In genomic region chr19:1848399-1849131, GRCh38 we compare ENCODE assay signal across 8 cellular contexts. TPM values are rescaled to one million over a fixed set of nuclear protein-coding genes. Genes with fewer than 3 reads are reported as not detected.
DNase-seq lines count a peak whose midpoint lies in the region; FAIRE-seq and TF ChIP-seq lines count a peak whose summit lies in the region.

TSS of gene REXO1 (minus strand) at chr19:1848483. CDS start at chr19:1848358, 125 bp downstream.

- peak within 1 kb of the TSS; percentile 100 for H2BK5ac ChIP-seq in H1 (ENCODE audit: low read depth, low read length)
- peak within 1 kb of the TSS; percentile 97 for H2BK5ac ChIP-seq in mesendoderm (ENCODE audit: low read length)

- H2BK120ac ChIP-seq in H1 (replicated peaks; ENCODE audit: low read depth, low read length) (no peak within 1 kb of the TSS), mesendoderm (ENCODE audit: low read depth, low read length) (no peak within 1 kb of the TSS)

- TF ChIP-seq CTCF in GM20000 (IDR thresholded peaks at IDR 0.05; ENCODE audit: extremely low read depth, missing control alignments) (peak; percentile 82), H1 (IDR thresholded peaks at IDR 0.05; ENCODE audit: control extremely low read depth in 1 of 3, insufficient read depth in 1 of 3, low read depth in 1 of 3, low read length in 3 of 3) (peak; percentile 80 to 89 (median 84))

- H3K27ac ChIP-seq in H1 (ENCODE audit: low read depth, low read length) = peak within 1 kb of the TSS; percentile 100
- peak within 1 kb of the TSS; percentile 98 for H3K27ac ChIP-seq in mesendoderm (ENCODE audit: low read depth, low read length)

- H3K4me2 ChIP-seq in H1 (ENCODE audit: insufficient read depth in 1 of 2, low read depth in 2 of 2, low read length in 2 of 2) (peak within 1 kb of the TSS; percentile 75 to 97), mesendoderm (ENCODE audit: low read length) (peak within 1 kb of the TSS; percentile 54)

- POLR2A ChIA-PET in activated CD8-positive, alpha-beta memory T cell treated with anti-CD3 and anti-CD28 coated beads for 36 hours (lab: Charles Lee) = no interaction called here
- POLR2A ChIA-PET in H1 (lab: Charles Lee; ENCODE audit: partially characterized antibody) = interaction anchor here (0.9 to 1.9 kb wide), 4 partner anchors 11 to 97 kb away, joined by 3 to 10 read pairs (median 5); no protein-coding TSS in a partner anchor

- H2AK5ac ChIP-seq in H1 (ENCODE audit: low read depth, low read length) = no peak within 1 kb of the TSS
- H2AK5ac ChIP-seq in mesendoderm (ENCODE audit: low read length) = no peak within 1 kb of the TSS

- no peak within 1 kb of the TSS for H3K14ac ChIP-seq in H1 (ENCODE audit: insufficient read length)

- CTCF ChIA-PET in activated CD8-positive, alpha-beta memory T cell treated with anti-CD3 and anti-CD28 coated beads for 36 hours (lab: Charles Lee) = interaction anchor here (0.6 to 1.7 kb wide), 4 partner anchors 9 to 34 kb away, joined by 3 to 9 read pairs (median 6); no protein-coding TSS in a partner anchor
- CTCF ChIA-PET in H1 (lab: Charles Lee; ENCODE audit: partially characterized antibody) = interaction anchor here (0.7 to 2.5 kb wide), 10 partner anchors 8 to 773 kb away, joined by 3 to 24 read pairs (median 4); no protein-coding TSS in a partner anchor

- peak in 1 of 2 experiments; percentile 92; a peak in 2 of 3 replicates for TF ChIP-seq POLR2A in H1 (IDR thresholded peaks at IDR 0.05; ENCODE audit: control extremely low read depth in 1 of 2, low read depth in 2 of 2, low read length in 2 of 2)

- H4K91ac ChIP-seq in H1 (replicated peaks; ENCODE audit: insufficient read length, low read length) = peak within 1 kb of the TSS; percentile 99

- peak within 1 kb of the TSS; percentile 100; the same call in 1 of the 2 replicates for H4K8ac ChIP-seq in H1 (ENCODE audit: extremely low read depth, insufficient read depth, low read length)
- no peak within 1 kb of the TSS for H4K8ac ChIP-seq in mesendoderm (ENCODE audit: low read depth, low read length)

- no peaks in the 10 kb centered on the region for H3K9me3 ChIP-seq in H1 (ENCODE audit: insufficient read depth in 2 of 2, low read depth in 1 of 2, low read length in 1 of 2)

- peaks cover 23% of the 10 kb centered on the region for H3K79me1 ChIP-seq in H1 (ENCODE audit: low read depth, low read length)
- peaks cover 25% of the 10 kb centered on the region for H3K79me1 ChIP-seq in mesendoderm (ENCODE audit: low read length)

- H3K4me1 ChIP-seq in H1 (replicated peaks in 1 of 4; ENCODE audit: control insufficient read depth in 3 of 4, insufficient read depth in 4 of 4, low read length in 3 of 4) (peaks cover 0 to 17% (median 13%) of the 10 kb centered on the region in 4 experiments; a peak in 6 of 7 replicates), mesendoderm (ENCODE audit: control insufficient read depth, low read depth, low read length) (peaks cover 4% of the 10 kb centered on the region)

- H2BK15ac ChIP-seq in H1 (ENCODE audit: low read length) (no peak within 1 kb of the TSS), mesendoderm (replicated peaks; ENCODE audit: low read depth) (no peak within 1 kb of the TSS)

- H2AFZ ChIP-seq in H1 (ENCODE audit: low read length) = no peak within 1 kb of the TSS; the same call in 1 of the 2 replicates

- H3K23ac ChIP-seq in H1 (ENCODE audit: insufficient read length) = no peak within 1 kb of the TSS
- H3K23ac ChIP-seq in mesendoderm (ENCODE audit: low read length) = no peak within 1 kb of the TSS

- peak within 1 kb of the TSS; percentile 93 to 99 (median 98) for H3K9ac ChIP-seq in H1 (replicated peaks in 1 of 4; ENCODE audit: extremely low read depth in 1 of 4, low read depth in 3 of 4, low read length in 3 of 4)
- peak within 1 kb of the TSS; percentile 93 for H3K9ac ChIP-seq in mesendoderm (ENCODE audit: low read length)

- H3K56ac ChIP-seq in H1 (replicated peaks; ENCODE audit: insufficient read length, low read depth, low read length) (peak within 1 kb of the TSS; percentile 97), mesendoderm (ENCODE audit: low read length) (peak within 1 kb of the TSS; percentile 98)

- whole genome bisulfite sequencing in H1 (ENCODE audit: extremely low coverage in 1 of 2, insufficient coverage in 1 of 2, insufficient read length in 1 of 2, insufficient replicate concordance in 2 of 2, low coverage in 1 of 2, low lambda C conversion rate in 2 of 2, missing lambda C conversion rate in 1 of 2), 2 experiments = 5% methylated on average over 52 of the region's 60 CpGs; no CpG with 5 or more reads in 1 of the 2 experiments
- WGBS in mesendoderm (ENCODE audit: extremely low coverage, insufficient coverage, low lambda C conversion rate) = no CpG with 5 or more reads among the region's 60 CpGs

- H4K5ac ChIP-seq in H1 (ENCODE audit: insufficient read length, low read depth, low read length) = peak within 1 kb of the TSS; percentile 100
- no peak within 1 kb of the TSS for H4K5ac ChIP-seq in mesendoderm (ENCODE audit: low read length)

- no peak within 1 kb of the TSS for H2BK20ac ChIP-seq in H1 (ENCODE audit: low read length)

- TF ChIP-seq RAD21 in H1 (IDR thresholded peaks at IDR 0.05 in 1 of 2, conservative IDR thresholded peaks at IDR 0.05 in 1 of 2; ENCODE audit: low read depth in 2 of 2, low read length in 2 of 2) = peak; percentile 23 to 35; a peak in 2 of 4 replicates

- H3K36me3 ChIP-seq in H1 (ENCODE audit: control insufficient read depth in 2 of 4, insufficient read depth in 4 of 4, low read length in 3 of 4) = no peaks in the 10 kb centered on the region
- H3K36me3 ChIP-seq in mesendoderm (ENCODE audit: control insufficient read depth, insufficient read depth, low read length) = no peaks in the 10 kb centered on the region

- peaks cover 23 to 47% of the 10 kb centered on the region in 2 experiments for H3K79me2 ChIP-seq in H1 (ENCODE audit: control insufficient read depth in 1 of 2, insufficient read depth in 2 of 2, low read length in 2 of 2)
- H3K79me2 ChIP-seq in mesendoderm (ENCODE audit: control insufficient read depth, insufficient read depth, low read length) = peaks cover 45% of the 10 kb centered on the region

- H3K18ac ChIP-seq in H1 (ENCODE audit: extremely low read depth, low read length) = peak within 1 kb of the TSS; percentile 93
- H3K18ac ChIP-seq in mesendoderm (ENCODE audit: low read length) = peak within 1 kb of the TSS; percentile 88

- DNase-seq in COR-L47 (lab: John Stamatoyannopoulos, UW) (peak; percentile 92), GM20000 (ENCODE audit: low spot score) (peak; percentile 97), HT1080 (ENCODE audit: low read depth) (peak; percentile 94), NOMO-1 (lab: John Stamatoyannopoulos, UW; ENCODE audit: unreplicated experiment in 2 of 2) (peak; percentile 91 to 96), H1 (ENCODE audit: low read depth in 1 of 2, low spot score in 2 of 2) (peak; percentile 84 to 99), mesendoderm (peak; percentile 97)
- DNase-seq in stimulated activated CD8-positive, alpha-beta memory T cell treated with anti-CD3 and anti-CD28 coated beads, Interleukin-15, amount 100 ng/mL, for 1 hour (ENCODE audit: low read depth) = peak; percentile 96

- peaks cover 3% of the 10 kb centered on the region; the same call in 1 of the 2 replicates for H3K23me2 ChIP-seq in H1 (ENCODE audit: low read depth, low read length)

- H3K4me3 ChIP-seq in H1 (ENCODE audit: extremely low read depth in 1 of 4, insufficient read depth in 2 of 4, low read depth in 3 of 4, low read length in 4 of 4) (peak within 1 kb of the TSS; percentile 75 to 95 (median 88)), mesendoderm (ENCODE audit: low read length) (peak within 1 kb of the TSS; percentile 97)

- FAIRE-seq in H1 (lab: Jason Lieb, UNC) = peak; percentile 90

- H3K4ac ChIP-seq in H1 (replicated peaks; ENCODE audit: insufficient read length, low read depth, low read length) (peak within 1 kb of the TSS; percentile 95), mesendoderm (ENCODE audit: low read depth, low read length) (peak within 1 kb of the TSS; percentile 91)

- no peaks in the 10 kb centered on the region for H3K27me3 ChIP-seq in H1 (replicated peaks in 1 of 4; ENCODE audit: control insufficient read depth in 3 of 4, extremely low read depth in 1 of 4, insufficient read depth in 3 of 4, low read length in 3 of 4)
- H3K27me3 ChIP-seq in mesendoderm (ENCODE audit: insufficient read depth, low read length, poor library complexity) = no peaks in the 10 kb centered on the region

- 0 out of 2 replicates have a peak within 1 kb of the TSS, but pooled peaks have one; percentile 0 for H2BK12ac ChIP-seq in H1 (ENCODE audit: low read depth, low read length)

- H4K20me1 ChIP-seq in H1 (replicated peaks in 1 of 2; ENCODE audit: control insufficient read depth in 1 of 2, insufficient read depth in 2 of 2, low read length in 2 of 2) = peaks cover 23 to 26% of the 10 kb centered on the region in 2 experiments

- peak in 1 of 2 experiments; percentile 6; a peak in 1 of 3 replicates for TF ChIP-seq EP300 in H1 (IDR thresholded peaks at IDR 0.05; ENCODE audit: borderline replicate concordance in 1 of 2, low read depth in 2 of 2, low read length in 2 of 2)

TF ChIP-seq in H1, 55 proteins besides CTCF, POLR2A, EP300 and RAD21 (continues in another document):
- TF ChIP-seq TBP (IDR thresholded peaks at IDR 0.05; ENCODE audit: low read depth, low read length) (peak; percentile 93), SP4 (IDR thresholded peaks at IDR 0.05; ENCODE audit: low read length) (peak; percentile 98), MAFK (IDR thresholded peaks at IDR 0.05; ENCODE audit: low read depth, low read length) (no peak), TAF7 (optimal IDR thresholded peaks at IDR 0.05; ENCODE audit: borderline replicate concordance, low read depth, low read length) (peak; percentile 96), CHD1 (IDR thresholded peaks at IDR 0.05; ENCODE audit: low read depth, low read length) (no peak), EGR1 (IDR thresholded peaks at IDR 0.05; ENCODE audit: borderline replicate concordance, low read depth, low read length) (peak; percentile 1; the same call in 1 of the 2 replicates), KDM1A (IDR thresholded peaks at IDR 0.05; ENCODE audit: borderline replicate concordance, low read length) (no peak)

RNA-seq across cellular contexts. Expression of gene REXO1, which starts in this region (rescaled TPM):
- 12.5 and 14.4 TPM in 2 replicates for total RNA-seq in HT1080 (2014; rRNA removed; shearing (Covaris generic))
- polyA plus RNA-seq in HT1080 (2015; cell fraction: cytosol; rRNA removed) = 21.2 and 21.7 TPM in 2 replicates
- polyA plus RNA-seq in HT1080 (2015; cell fraction: nucleus; rRNA removed) = 57.3 and 181 TPM in 2 replicates
- total RNA-seq in activated CD8-positive, alpha-beta memory T cell treated with anti-CD3 and anti-CD28 coated beads for 36 hours = 10 to 100 TPM; 52.5 to 53.0 TPM
- 42.4 and 44.3 TPM in 2 replicates for total RNA-seq in H1 (2021; fragmentation: NEBNext Ultra II Directional; extraction: Animal tissue kit (Norgen Biotek cat#: 25700))
- 44.3 and 69.6 TPM in 2 replicates for polyA plus RNA-seq in H1 (2011; rRNA removed)
- polyA plus RNA-seq in H1 (2011; cell fraction: cytosol; rRNA removed) = 21.3 TPM
- 69.2 TPM for polyA plus RNA-seq in H1 (2011; cell fraction: nucleus; rRNA removed)
- 35.1 to 44.9 TPM (median 43.7 TPM) in 4 replicates for polyA plus RNA-seq in H1 (2012, experiment 1 of 2)
- 33.4 TPM for polyA plus RNA-seq in H1 (2012, experiment 2 of 2)
- polyA plus RNA-seq in H1 (2013, experiment 1 of 2) = 22.8 TPM
- 21.3 TPM for polyA plus RNA-seq in H1 (2013, experiment 2 of 2)
- 18.8 and 19.5 TPM in 2 replicates for polyA minus RNA-seq in H1 (2011; rRNA and poly(A)+ RNA removed)
- 24.8 TPM for polyA minus RNA-seq in H1 (2011; cell fraction: cytosol; rRNA and poly(A)+ RNA removed)
- 20.1 TPM for polyA minus RNA-seq in H1 (2011; cell fraction: nucleus; rRNA and poly(A)+ RNA removed)
- polyA plus RNA-seq in mesendoderm (2013, experiment 1 of 2) = 28.3 TPM
- 27.2 TPM for polyA plus RNA-seq in mesendoderm (2013, experiment 2 of 2)

Comparison
In these comparisons a context has a peak if more than half of its experiments do, and no peak if none do; other contexts are left out.
1. Peak in every context shown above with its lines: DNase-seq, H3K4me3 ChIP-seq and H3K27ac ChIP-seq.